Comparison of ENCODE assay signal across 8 cellular contexts in genomic region chr20:17568972-17569471, GRCh38. TPM values are rescaled to one million over a fixed set of nuclear protein-coding genes. Genes with fewer than 3 reads are reported as not detected.
A peak's percentile ranks its signal among the peaks of the same experiment; 100 is the strongest.
DNase-seq lines count a peak whose midpoint lies in the region; ATAC-seq and TF ChIP-seq lines count a peak whose summit lies in the region.

No MANE protein-coding gene starts in this region.

- H3K27ac Mint-ChIP-seq in natural killer cell, result peak overlapping the region; percentile 3 to 97

- peak overlapping the region; percentile 94 for H3K4me3 ChIP-seq in urinary bladder (ENCODE audit: low read depth, low read length)

- peaks cover 1% of the 10 kb centered on the region for H3K4me1 ChIP-seq in urinary bladder (ENCODE audit: insufficient read depth)

- no peaks in the 10 kb centered on the region for H3K9me3 Mint-ChIP-seq in natural killer cell

- H3K27me3 Mint-ChIP-seq in natural killer cell (ENCODE audit: low read depth in 2 of 2), result peaks cover 0 to 5% of the 10 kb centered on the region in 2 donors

- H3K4me1 Mint-ChIP-seq in natural killer cell, result peaks cover 35% of the 10 kb centered on the region in 2 donors

- no peaks in the 10 kb centered on the region for H3K36me3 ChIP-seq in urinary bladder (ENCODE audit: insufficient read depth)

- TF ChIP-seq CTCF in natural killer cell (IDR thresholded peaks at IDR 0.05), result no peak

- 2% methylated on average over 37 of the region's 37 CpGs for WGBS in urinary bladder

- peak overlapping the region; percentile 28 for H3K27ac ChIP-seq in urinary bladder (ENCODE audit: low read depth)

- DNase-seq in activated T-cell treated with anti-CD3 and anti-CD28 coated beads, Interleukin-2, amount 50 U/mL, for 1 hour, result peak; percentile 29
- DNase-seq in activated T-cell treated with anti-CD3 and anti-CD28 coated beads for 4 hours (no peak), NCI-H510A (lab: John Stamatoyannopoulos, UW) (peak; percentile 42), foreskin melanocyte (peak; percentile 95), natural killer cell (no peak)
- DNase-seq in activated naive CD4-positive, alpha-beta T cell treated with anti-CD3 and anti-CD28 coated beads, Interleukin-2, amount 50 U/mL, for 16 hours, result peak; percentile 16

- no peak for ATAC-seq in natural killer cell
- no peak for ATAC-seq in GM21447 (IDR thresholded peaks at IDR 0.05; ENCODE audit: unreplicated experiment)

- intact Hi-C loops in natural killer cell (cut with micrococcal nuclease), result loop anchor here (1.0 kb wide), 1 partner anchor 32 kb away; no protein-coding TSS in a partner anchor

- peak overlapping the region; percentile 78 for H3K4me3 Mint-ChIP-seq in natural killer cell

- no peaks in the 10 kb centered on the region for H3K36me3 Mint-ChIP-seq in natural killer cell

RNA-seq across cellular contexts. Expression of gene DSTN, which starts 0.9 kb away (rescaled TPM):
- total RNA-seq in natural killer cell (10 to 100 TPM; 47.5 to 73.5 (median 70.0) TPM), urinary bladder (589 TPM)
- polyA plus RNA-seq in urinary bladder, result 2,115 TPM

RNA-seq across cellular contexts. Expression of gene BFSP1, which starts 37.8 kb away (rescaled TPM):
- total RNA-seq in natural killer cell, result 1 to 10 TPM; 2.7 to 7.3 (median 3.7) TPM
- total RNA-seq in urinary bladder, result 3.3 TPM
- 2.0 TPM for polyA plus RNA-seq in urinary bladder

Comparison
In these comparisons a context has a peak if more than half of its experiments do, and no peak if none do; other contexts are left out.
1. DNase-seq: peak in activated T-cell treated with anti-CD3 and anti-CD28 coated beads, Interleukin-2, amount 50 U/mL, for 1 hour (single experiment), NCI-H510A (single experiment), activated naive CD4-positive, alpha-beta T cell treated with anti-CD3 and anti-CD28 coated beads, Interleukin-2, amount 50 U/mL, for 16 hours (single experiment) and foreskin melanocyte (single experiment); none in activated T-cell treated with anti-CD3 and anti-CD28 coated beads for 4 hours (single experiment) and natural killer cell (single experiment).